23 cellular contexts compared by ENCODE assay signal in genomic region chr2:200179201-200179600, GRCh38.
DNase-seq lines count a peak whose midpoint lies in the region; ATAC-seq lines count a peak whose summit lies in the region.
"Had no signal": no experiment of that assay in that cellular context is flagged by ENCODE, and none has a peak within 500 bp of the region (broad histone marks: within the 10 kb centered on the region; RNA-seq: fewer than 3 reads in every experiment).

No MANE protein-coding gene starts in this region.

- H3K4me1 ChIP-seq in CD4-positive, alpha-beta memory T cell (ENCODE audit: insufficient read depth, low read length), result no peaks in the 10 kb centered on the region
- H3K4me1 ChIP-seq: BE2C; BLaER1 treated with 17β-estradiol and CSF1 and Interleukin-3, amounts not matched to agents 10 nM and 100 nM; HAP-1 had no signal

- no peak overlapping the region for H3K4me3 Mint-ChIP-seq in activated naive CD8-positive, alpha-beta T cell treated with anti-CD3 and anti-CD28 coated beads for 36 hours
- H3K4me3 Mint-ChIP-seq in CD4-positive, alpha-beta memory T cell, result no peak overlapping the region
- H3K4me3 Mint-ChIP-seq: CD14-positive monocyte; CD4-positive, alpha-beta T cell; HFFc6 had no signal

- no peaks in the 10 kb centered on the region for H3K4me1 Mint-ChIP-seq in activated naive CD8-positive, alpha-beta T cell treated with anti-CD3 and anti-CD28 coated beads for 36 hours
- no peaks in the 10 kb centered on the region for H3K4me1 Mint-ChIP-seq in CD4-positive, alpha-beta memory T cell
- H3K4me1 Mint-ChIP-seq: CD14-positive monocyte had no signal

- no peaks in the 10 kb centered on the region for H3K9me3 Mint-ChIP-seq in activated naive CD8-positive, alpha-beta T cell treated with anti-CD3 and anti-CD28 coated beads for 36 hours
- peaks cover 0 to 2% (median 0%) of the 10 kb centered on the region in 8 donors for H3K9me3 Mint-ChIP-seq in CD4-positive, alpha-beta memory T cell
- H3K9me3 Mint-ChIP-seq: CD4-positive, alpha-beta T cell; HFFc6 had no signal

- no peaks in the 10 kb centered on the region for H3K9me3 ChIP-seq in CD4-positive, alpha-beta memory T cell (ENCODE audit: control insufficient read depth in 1 of 2, low read length in 2 of 2)
- H3K9me3 ChIP-seq: A549, HAP-1 had no signal

- no peaks in the 10 kb centered on the region for H3K36me3 ChIP-seq in CD4-positive, alpha-beta memory T cell (ENCODE audit: insufficient read depth, low read length)
- H3K36me3 ChIP-seq: BE2C; BLaER1 treated with 17β-estradiol and CSF1 and Interleukin-3, amounts not matched to agents 10 nM and 100 nM; HAP-1 had no signal

- peaks cover 22% of the 10 kb centered on the region for H3K27me3 Mint-ChIP-seq in activated naive CD8-positive, alpha-beta T cell treated with anti-CD3 and anti-CD28 coated beads for 36 hours
- H3K27me3 Mint-ChIP-seq in CD4-positive, alpha-beta memory T cell, result peaks cover 6 to 23% of the 10 kb centered on the region in 2 donors

- no peak overlapping the region for H3K27ac ChIP-seq in CD4-positive, alpha-beta memory T cell (ENCODE audit: low read depth, low read length)
- H3K27ac ChIP-seq: A549; BLaER1 treated with 17β-estradiol and CSF1 and Interleukin-3, amounts not matched to agents 10 nM and 100 nM had no signal

- DNase-seq in Right ventricle myocardium inferior (ENCODE audit: missing footprints) (no peak), left cardiac atrium (no peak), LHCN-M2 (ENCODE audit: low read depth) (peak; percentile 75), myocyte (ENCODE audit: low read depth) (peak; percentile 69)
- DNase-seq in activated naive CD8-positive, alpha-beta T cell treated with anti-CD3 and anti-CD28 coated beads for 36 hours, result no peak
- no peak for DNase-seq in CD4-positive, alpha-beta memory T cell
- DNase-seq: 8988T; ACHN; AML-193; BE2C; Calu3; CD4-positive, alpha-beta T cell; COR-L47; DMS53; DMS79 treated with DMSO at 0.1 percent for 48 hours; GF-D8; GOT3; HFFc6 had no signal

- no peaks in the 10 kb centered on the region for H3K36me3 Mint-ChIP-seq in activated naive CD8-positive, alpha-beta T cell treated with anti-CD3 and anti-CD28 coated beads for 36 hours
- H3K36me3 Mint-ChIP-seq in CD4-positive, alpha-beta memory T cell, result no peaks in the 10 kb centered on the region
- H3K36me3 Mint-ChIP-seq: CD14-positive monocyte had no signal

- POLR2A ChIA-PET in CD4-positive, alpha-beta memory T cell (lab: Charles Lee; ENCODE audit: partially characterized antibody), result no interaction called here

- intact Hi-C loops in Right ventricle myocardium inferior (cut with DNase I), result no loop called here
- intact Hi-C loops in left cardiac atrium (cut with DNase I), result no loop called here
- intact Hi-C loops in CD4-positive, alpha-beta memory T cell (cut with micrococcal nuclease), result no loop called here

- peak; percentile 5 for ATAC-seq in Right ventricle myocardium inferior
- no peak for ATAC-seq in left cardiac atrium
- ATAC-seq in GM21528 (IDR thresholded peaks at IDR 0.05; ENCODE audit: low FRiP score, unreplicated experiment), result no peak

- H3K27me3 ChIP-seq in CD4-positive, alpha-beta memory T cell (ENCODE audit: insufficient read depth, low read length), result no peaks in the 10 kb centered on the region
- H3K27me3 ChIP-seq: BE2C; BLaER1 treated with 17β-estradiol and CSF1 and Interleukin-3, amounts not matched to agents 10 nM and 100 nM had no signal

- H3K4me3 ChIP-seq in CD4-positive, alpha-beta memory T cell (ENCODE audit: low read length in 2 of 2), result no peak overlapping the region
- H3K4me3 ChIP-seq: A549; BLaER1 treated with 17β-estradiol and CSF1 and Interleukin-3, amounts not matched to agents 10 nM and 100 nM; HAP-1 had no signal

- CTCF ChIA-PET in CD4-positive, alpha-beta memory T cell (lab: Charles Lee; ENCODE audit: partially characterized antibody), result no interaction called here

- no peak overlapping the region for H3K27ac Mint-ChIP-seq in activated naive CD8-positive, alpha-beta T cell treated with anti-CD3 and anti-CD28 coated beads for 36 hours
- H3K27ac Mint-ChIP-seq in CD4-positive, alpha-beta memory T cell, result no peak overlapping the region
- H3K27ac Mint-ChIP-seq: CD4-positive, alpha-beta T cell; HFFc6 had no signal

Comparison
In these comparisons a context has a peak if more than half of its experiments do, and no peak if none do; other contexts are left out.
1. DNase-seq: peak in LHCN-M2 (single experiment) and myocyte (single experiment); none in Right ventricle myocardium inferior (single experiment), left cardiac atrium (single experiment), activated naive CD8-positive, alpha-beta T cell treated with anti-CD3 and anti-CD28 coated beads for 36 hours (single experiment) and CD4-positive, alpha-beta memory T cell (0 of 5).